1 cellular context compared by ENCODE assay signal in the genomic region with DNA sequence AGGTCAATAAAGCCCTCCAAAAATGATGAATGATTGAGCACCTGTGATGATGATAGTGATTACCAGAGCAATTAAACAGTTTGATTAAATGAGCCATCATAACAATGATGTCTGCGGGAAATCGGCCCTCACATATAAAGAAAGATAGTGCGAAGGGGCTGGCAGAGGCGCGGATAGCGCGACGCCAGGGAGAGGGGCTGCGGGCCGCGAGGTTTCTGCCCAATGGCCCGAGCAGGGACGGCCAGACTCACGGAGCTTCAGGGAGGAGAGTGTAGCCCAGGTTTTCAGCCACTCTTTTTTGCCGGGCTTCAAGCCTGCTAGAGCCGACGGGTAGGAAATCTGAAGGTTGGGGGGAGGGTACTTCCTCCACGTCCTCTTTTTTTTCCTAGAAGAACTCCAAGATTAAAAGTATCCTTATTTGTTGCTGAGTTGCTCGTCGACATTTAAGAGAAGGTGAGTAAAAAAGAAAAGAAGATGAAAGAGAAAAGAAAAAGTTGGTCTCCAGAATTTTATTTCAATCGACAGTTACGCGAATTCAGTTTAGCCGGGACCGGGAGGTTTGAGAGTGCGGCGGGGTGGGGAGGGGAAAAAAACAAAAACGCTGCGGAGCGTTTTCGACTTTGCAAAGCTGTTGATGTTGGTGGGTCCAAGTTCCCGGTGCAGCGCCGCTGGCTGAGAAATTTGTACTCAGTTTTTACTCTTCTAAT.
TF ChIP-seq lines count a peak whose summit lies in the region.

No MANE protein-coding gene starts in this region.

TF ChIP-seq in IMR-90, 13 proteins besides CTCF, POLR2A, EP300 and RAD21 (continued from another document):
- TF ChIP-seq NFE2L2 (IDR thresholded peaks at IDR 0.05; ENCODE audit: low read depth, low read length), result no peak
- no peak for TF ChIP-seq CHD1 (IDR thresholded peaks at IDR 0.05; ENCODE audit: low read depth, low read length)
- no peak for TF ChIP-seq MAFK (IDR thresholded peaks at IDR 0.05; ENCODE audit: low read depth, low read length)
- no peak for TF ChIP-seq SMC3 (IDR thresholded peaks at IDR 0.05; ENCODE audit: low read depth, low read length)
- TF ChIP-seq RFX5 (IDR thresholded peaks at IDR 0.05; ENCODE audit: low read depth, low read length), result no peak
- TF ChIP-seq RCOR1 (IDR thresholded peaks at IDR 0.05; ENCODE audit: insufficient replicate concordance, low read length), result no peak
